15 cellular contexts compared by ENCODE assay signal in the genomic region with DNA sequence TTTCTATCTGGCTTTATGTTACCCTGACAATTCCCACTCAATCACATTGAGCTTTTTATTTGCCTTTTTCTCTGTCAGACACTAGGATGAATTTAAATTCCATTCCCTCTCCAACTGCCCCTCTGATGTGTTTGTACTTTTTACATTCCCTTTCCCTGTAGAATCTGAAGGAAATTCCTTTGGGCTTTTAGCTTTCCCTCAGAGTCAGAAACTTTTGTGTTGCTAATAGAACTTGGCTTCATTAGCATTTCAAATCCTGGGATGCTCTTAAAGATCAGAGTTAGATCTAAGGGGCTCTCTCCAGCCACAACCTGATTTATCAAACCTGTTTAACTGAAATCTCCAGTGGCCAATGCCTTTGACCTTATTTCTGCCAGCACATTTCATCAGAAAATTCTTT. TPM values are rescaled to one million over a fixed set of nuclear protein-coding genes. Genes with fewer than 3 reads are reported as not detected.
DNase-seq lines count a peak whose midpoint lies in the region; ATAC-seq and TF ChIP-seq lines count a peak whose summit lies in the region.
"Had no signal": no experiment of that assay in that cellular context is flagged by ENCODE, and none has a peak within 500 bp of the region (broad histone marks: within the 10 kb centered on the region; RNA-seq: fewer than 3 reads in every experiment).

No MANE protein-coding gene starts in this region.

- intact Hi-C loops in CD14-positive monocyte (cut with micrococcal nuclease), result no loop called here

- no peak for TF ChIP-seq POLR2A in erythroblast (IDR thresholded peaks at IDR 0.05; ENCODE audit: low read length)

- H3K4me3 Mint-ChIP-seq in mesothelial cell of epicardium (no peak overlapping the region), CD14-positive monocyte (no peak overlapping the region)
- H3K4me3 Mint-ChIP-seq: CD8-positive, alpha-beta T cell had no signal

- H3K9me3 Mint-ChIP-seq in mesothelial cell of epicardium, result peaks cover 19% of the 10 kb centered on the region
- peaks cover 0 to 7% (median 1%) of the 10 kb centered on the region in 7 donors for H3K9me3 Mint-ChIP-seq in CD14-positive monocyte

- peaks cover 25% of the 10 kb centered on the region; the same call in 1 of the 2 replicates for H3K9me3 ChIP-seq in NT2/D1 (ENCODE audit: insufficient read depth, low read length)

- H3K27me3 ChIP-seq in NT2/D1 (ENCODE audit: insufficient read depth, insufficient read length), result no peaks in the 10 kb centered on the region
- H3K27me3 ChIP-seq: BLaER1 had no signal

- DNase-seq in EH (ENCODE audit: low read depth) (peak; percentile 43), NT2/D1 (ENCODE audit: low read depth, low spot score) (peak; percentile 85), iPS DF 19.7 (ENCODE audit: low read depth, low spot score) (peak; percentile 82), mesothelial cell of epicardium (ENCODE audit: low spot score in 2 of 2, unreplicated experiment in 2 of 2) (no peak), CD14-positive monocyte (ENCODE audit: low spot score) (no peak), erythroblast (lab: John Stamatoyannopoulos, UW) (no peak)
- no peak for DNase-seq in activated naive CD4-positive, alpha-beta T cell treated with anti-CD3 and anti-CD28 coated beads, Interleukin-2, amount 50 U/mL, for 16 hours
- DNase-seq: CD8-positive, alpha-beta T cell; NCI-H1105; NCI-H1694 treated with DMSO at 0.1 percent for 48 hours; NCI-H526; PC-9 had no signal

- peaks cover 6% of the 10 kb centered on the region for H3K4me1 ChIP-seq in NT2/D1 (ENCODE audit: insufficient read depth, insufficient read length)
- H3K4me1 ChIP-seq: BLaER1 had no signal

- no peak overlapping the region for H3K9ac ChIP-seq in NT2/D1 (ENCODE audit: insufficient read length, low read depth)
- H3K9ac ChIP-seq: BLaER1 had no signal

- H3K4me3 ChIP-seq in NT2/D1 (ENCODE audit: insufficient read length, low read depth), result no peak overlapping the region
- H3K4me3 ChIP-seq: BLaER1, K562, PC-9 had no signal

- H3K36me3 ChIP-seq in NT2/D1 (ENCODE audit: insufficient read depth, insufficient read length, low read length), result no peaks in the 10 kb centered on the region
- H3K36me3 ChIP-seq: BLaER1 had no signal

- H3K36me3 Mint-ChIP-seq in mesothelial cell of epicardium (peaks cover 18% of the 10 kb centered on the region), CD14-positive monocyte (no peaks in the 10 kb centered on the region)
- H3K36me3 Mint-ChIP-seq: CD8-positive, alpha-beta T cell had no signal

- TF ChIP-seq CTCF in mesothelial cell of epicardium (IDR thresholded peaks at IDR 0.05; ENCODE audit: unreplicated experiment) (no peak), CD14-positive monocyte (IDR thresholded peaks at IDR 0.05) (no peak)

- H3K27ac Mint-ChIP-seq in mesothelial cell of epicardium (peak overlapping the region; percentile 44), CD14-positive monocyte (no peak overlapping the region)
- H3K27ac Mint-ChIP-seq: CD8-positive, alpha-beta T cell had no signal

- H3K4me1 Mint-ChIP-seq in mesothelial cell of epicardium (peaks cover 54% of the 10 kb centered on the region), CD14-positive monocyte (no peaks in the 10 kb centered on the region)

- no peak for ATAC-seq in GM18517 (IDR thresholded peaks at IDR 0.05; ENCODE audit: unreplicated experiment)
- ATAC-seq: CD8-positive, alpha-beta T cell; K562 had no signal

- H3K27me3 Mint-ChIP-seq in mesothelial cell of epicardium (ENCODE audit: low read depth), result no peaks in the 10 kb centered on the region
- H3K27me3 Mint-ChIP-seq in CD14-positive monocyte (ENCODE audit: low read depth in 3 of 3), result peaks cover 0 to 7% (median 3%) of the 10 kb centered on the region in 3 donors

RNA-seq across cellular contexts. Expression of a gene that starts 7.9 kb away (rescaled TPM):
- total RNA-seq in mesothelial cell of epicardium, result 106 to 117 TPM (median 117 TPM) in 3 replicates
- not detected for polyA plus RNA-seq in CD14-positive monocyte
- total RNA-seq: CD8-positive, alpha-beta T cell had no signal

Comparison
In these comparisons a context has a peak if more than half of its experiments do, and no peak if none do; other contexts are left out.
1. DNase-seq: peak in EH (single experiment), NT2/D1 (single experiment) and iPS DF 19.7 (single experiment); none in mesothelial cell of epicardium (0 of 2), CD14-positive monocyte (single experiment), activated naive CD4-positive, alpha-beta T cell treated with anti-CD3 and anti-CD28 coated beads, Interleukin-2, amount 50 U/mL, for 16 hours (single experiment) and erythroblast (0 of 2).